28 cellular contexts compared by ENCODE assay signal in genomic region chr3:31311571-31311970, GRCh38.
"Had no signal": no experiment of that assay in that cellular context is flagged by ENCODE, and none has a peak within 500 bp of the region (broad histone marks: within the 10 kb centered on the region; RNA-seq: fewer than 3 reads in every experiment).

No MANE protein-coding gene starts in this region.

- ATAC-seq: activated CD4-positive, alpha-beta T cell treated with anti-CD3 and anti-CD28 coated beads for 36 hours; activated naive CD8-positive, alpha-beta T cell treated with anti-CD3 and anti-CD28 coated beads, Interleukin-2, amount 50 U/mL, for 24 hours; activated T-cell treated with anti-CD3 and anti-CD28 coated beads, Interleukin-2, amount 50 U/mL, for 72 hours; body of pancreas; effector memory CD8-positive, alpha-beta T cell; gastroesophageal sphincter; heart right ventricle had no signal

- H3K4me3 Mint-ChIP-seq: activated CD4-positive, alpha-beta memory T cell treated with anti-CD3 and anti-CD28 coated beads, Interleukin-2, amount 10 ng/mL, durations not matched to agents 7 days and 5 days; activated CD4-positive, alpha-beta T cell treated with anti-CD3 and anti-CD28 coated beads for 36 hours; activated CD4-positive, alpha-beta T cell treated with anti-CD3 and anti-CD28 coated beads, Interleukin-2, amount 10 ng/mL, durations not matched to agents 24 days and 14 days; activated naive CD8-positive, alpha-beta T cell treated with anti-CD3 and anti-CD28 coated beads for 36 hours; activated naive CD8-positive, alpha-beta T cell treated with anti-CD3 and anti-CD28 coated beads, Interleukin-2, amount 50 U/mL, for 24 hours; activated T-cell treated with anti-CD3 and anti-CD28 coated beads, Interleukin-2, amount 50 U/mL, for 24 hours; activated T-cell treated with anti-CD3 and anti-CD28 coated beads, Interleukin-2, amount 50 U/mL, for 72 hours; effector memory CD8-positive, alpha-beta T cell had no signal

- H3K27me3 ChIP-seq: adrenal gland, body of pancreas, esophagus squamous epithelium, gastroesophageal sphincter, heart right ventricle had no signal

- H3K4me3 ChIP-seq: adrenal gland, body of pancreas, esophagus squamous epithelium, gastroesophageal sphincter, heart right ventricle had no signal

- H3K27ac Mint-ChIP-seq: activated CD4-positive, alpha-beta memory T cell treated with anti-CD3 and anti-CD28 coated beads, Interleukin-2, amount 10 ng/mL, durations not matched to agents 7 days and 5 days; activated CD4-positive, alpha-beta T cell treated with anti-CD3 and anti-CD28 coated beads for 36 hours; activated CD4-positive, alpha-beta T cell treated with anti-CD3 and anti-CD28 coated beads, Interleukin-2, amount 10 ng/mL, durations not matched to agents 24 days and 14 days; activated naive CD8-positive, alpha-beta T cell treated with anti-CD3 and anti-CD28 coated beads for 36 hours; activated naive CD8-positive, alpha-beta T cell treated with anti-CD3 and anti-CD28 coated beads, Interleukin-2, amount 50 U/mL, for 24 hours; activated T-cell treated with anti-CD3 and anti-CD28 coated beads, Interleukin-2, amount 50 U/mL, for 24 hours; activated T-cell treated with anti-CD3 and anti-CD28 coated beads, Interleukin-2, amount 50 U/mL, for 72 hours; effector memory CD8-positive, alpha-beta T cell had no signal

- H3K4me1 ChIP-seq: body of pancreas, esophagus squamous epithelium had no signal

- H3K9me3 ChIP-seq: adrenal gland, body of pancreas, gastroesophageal sphincter had no signal

- DNase-seq: activated CD4-positive, alpha-beta memory T cell treated with anti-CD3 and anti-CD28 coated beads, Interleukin-2, amount 10 ng/mL, durations not matched to agents 7 days and 5 days; activated CD4-positive, alpha-beta T cell treated with anti-CD3 and anti-CD28 coated beads for 36 hours; activated CD4-positive, alpha-beta T cell treated with anti-CD3 and anti-CD28 coated beads, Interleukin-2, amount 10 ng/mL, durations not matched to agents 24 days and 14 days; activated CD4-positive, CD25-positive, alpha-beta regulatory T cell; activated CD4-positive, CD25-positive, alpha-beta regulatory T cell treated with anti-CD3 and anti-CD28 coated beads, Interleukin-2, amount 50 U/mL, for 72 hours; activated CD8-positive, alpha-beta memory T cell treated with anti-CD3 and anti-CD28 coated beads, Interleukin-2, amount 50 U/mL, for 48 hours; activated gamma-delta T cell; activated naive CD4-positive, alpha-beta T cell; activated naive CD4-positive, alpha-beta T cell treated with anti-CD3 and anti-CD28 coated beads, Interleukin-2, amount 50 U/mL, for 16 hours; activated naive CD8-positive, alpha-beta T cell treated with anti-CD3 and anti-CD28 coated beads for 36 hours; activated naive CD8-positive, alpha-beta T cell treated with anti-CD3 and anti-CD28 coated beads, Interleukin-2, amount 50 U/mL, for 24 hours; activated T-cell treated with anti-CD3 and anti-CD28 coated beads for 4 hours; activated T-cell treated with anti-CD3 and anti-CD28 coated beads, Interleukin-2, amount 50 U/mL, for 24 hours; activated T-cell treated with anti-CD3 and anti-CD28 coated beads, Interleukin-2, amount 50 U/mL, for 72 hours; adrenal gland; amygdala; aorta; body of pancreas; caudate nucleus; cortex of kidney; dermis blood vessel endothelial cell; effector CD4-positive, alpha-beta T cell; effector memory CD8-positive, alpha-beta T cell; esophagus squamous epithelium; foreskin melanocyte; heart right ventricle; T-helper 2 cell had no signal

- H3K27ac ChIP-seq: adrenal gland, body of pancreas, esophagus squamous epithelium, gastroesophageal sphincter, heart right ventricle had no signal

- H3K36me3 ChIP-seq: adrenal gland, esophagus squamous epithelium, gastroesophageal sphincter, heart right ventricle had no signal

- H3K27me3 Mint-ChIP-seq: activated CD4-positive, alpha-beta memory T cell treated with anti-CD3 and anti-CD28 coated beads, Interleukin-2, amount 10 ng/mL, durations not matched to agents 7 days and 5 days; activated CD4-positive, alpha-beta T cell treated with anti-CD3 and anti-CD28 coated beads for 36 hours; activated CD4-positive, alpha-beta T cell treated with anti-CD3 and anti-CD28 coated beads, Interleukin-2, amount 10 ng/mL, durations not matched to agents 24 days and 14 days; activated naive CD8-positive, alpha-beta T cell treated with anti-CD3 and anti-CD28 coated beads for 36 hours; activated naive CD8-positive, alpha-beta T cell treated with anti-CD3 and anti-CD28 coated beads, Interleukin-2, amount 50 U/mL, for 24 hours; activated T-cell treated with anti-CD3 and anti-CD28 coated beads, Interleukin-2, amount 50 U/mL, for 24 hours; effector memory CD8-positive, alpha-beta T cell had no signal
